In genomic region chr10:131908151-131908550, GRCh38 we compare ENCODE assay signal across 20 cellular contexts. TPM values are rescaled to one million over a fixed set of nuclear protein-coding genes. Genes with fewer than 3 reads are reported as not detected.
DNase-seq lines count a peak whose midpoint lies in the region; ATAC-seq and TF ChIP-seq lines count a peak whose summit lies in the region.
"Had no signal": no experiment of that assay in that cellular context is flagged by ENCODE, and none has a peak within 500 bp of the region (broad histone marks: within the 10 kb centered on the region; RNA-seq: fewer than 3 reads in every experiment).

No MANE protein-coding gene starts in this region.

- peak overlapping the region; percentile 40 for H3K27ac ChIP-seq in effector memory CD4-positive, alpha-beta T cell (ENCODE audit: insufficient read depth, low read length, poor library complexity, severe bottlenecking)
- no peak overlapping the region for H3K27ac ChIP-seq in sigmoid colon
- H3K27ac ChIP-seq: colonic mucosa, esophagus muscularis mucosa, heart left ventricle, KMS-11, suprapubic skin had no signal

- ATAC-seq in HG03460 (IDR thresholded peaks at IDR 0.05; ENCODE audit: unreplicated experiment) = no peak
- ATAC-seq: HCT116 had no signal

- TF ChIP-seq POLR2A in sigmoid colon (IDR thresholded peaks at IDR 0.05) = no peak

- peak overlapping the region; percentile 46 for H3K27ac Mint-ChIP-seq in activated CD4-positive, alpha-beta T cell treated with anti-CD3 and anti-CD28 coated beads, Interleukin-2, amount 10 ng/mL, durations not matched to agents 24 days and 14 days

- H3K4me1 Mint-ChIP-seq in activated CD4-positive, alpha-beta T cell treated with anti-CD3 and anti-CD28 coated beads, Interleukin-2, amount 10 ng/mL, durations not matched to agents 24 days and 14 days = peaks cover 52% of the 10 kb centered on the region

- WGBS in sigmoid colon, 2 donors = 84 to 86% methylated on average over 5 of the region's 5 CpGs

- no peak for TF ChIP-seq CTCF in LNCaP clone FGC (IDR thresholded peaks at IDR 0.05; ENCODE audit: control insufficient read depth, extremely low read depth, insufficient read depth)
- TF ChIP-seq CTCF in sigmoid colon (IDR thresholded peaks at IDR 0.05) = no peak

- H3K4me1 ChIP-seq in effector memory CD4-positive, alpha-beta T cell (ENCODE audit: control insufficient read depth, insufficient read depth, low read length, poor library complexity, severe bottlenecking) = peaks cover 35% of the 10 kb centered on the region
- peaks cover 0 to 73% (median 50%) of the 10 kb centered on the region in 4 donors for H3K4me1 ChIP-seq in sigmoid colon

- no peaks in the 10 kb centered on the region for H3K9me3 ChIP-seq in effector memory CD4-positive, alpha-beta T cell (ENCODE audit: control insufficient read depth, low read length)
- H3K9me3 ChIP-seq in sigmoid colon = no peaks in the 10 kb centered on the region
- H3K9me3 ChIP-seq: Caco-2, colonic mucosa, esophagus muscularis mucosa, heart left ventricle, suprapubic skin had no signal

- DNase-seq in activated CD4-positive, alpha-beta T cell treated with anti-CD3 and anti-CD28 coated beads, Interleukin-2, amount 10 ng/mL, durations not matched to agents 24 days and 14 days = no peak
- DNase-seq in activated CD4-positive, alpha-beta T cell treated with anti-CD3 and anti-CD28 coated beads for 4 hours = no peak
- DNase-seq in LNCaP clone FGC (ENCODE audit: low read depth) = peak; percentile 89
- no peak for DNase-seq in effector memory CD4-positive, alpha-beta T cell
- DNase-seq in sigmoid colon = peak; percentile 4
- DNase-seq in NCI-H2029 (lab: John Stamatoyannopoulos, UW) = no peak
- DNase-seq in Ammon's horn (ENCODE audit: low spot score) = no peak
- DNase-seq: activated CD8-positive, alpha-beta memory T cell treated with anti-CD3 and anti-CD28 coated beads, Interleukin-2, amount 50 U/mL, for 4 hours; Caco-2; colonic mucosa; GF-D8; heart left ventricle; NCI-H524; OCI-M1; stimulated activated CD4-positive, alpha-beta T cell treated with anti-CD3 and anti-CD28 coated beads, Interleukin-15, amount 100 ng/mL, for 24 hours had no signal

- intact Hi-C loops in activated CD4-positive, alpha-beta T cell treated with anti-CD3 and anti-CD28 coated beads, Interleukin-2, amount 10 ng/mL, durations not matched to agents 24 days and 14 days (cut with micrococcal nuclease) = loop anchor here (10.0 kb wide), 2 partner anchors 537 to 1793 kb away; partner anchors contain the start of gene C10orf143
- intact Hi-C loops in sigmoid colon (cut with DNase I) = no loop called here

- H3K36me3 Mint-ChIP-seq in activated CD4-positive, alpha-beta T cell treated with anti-CD3 and anti-CD28 coated beads, Interleukin-2, amount 10 ng/mL, durations not matched to agents 24 days and 14 days (ENCODE audit: low read depth) = peaks cover 47% of the 10 kb centered on the region

- no peak for TF ChIP-seq EP300 in sigmoid colon (IDR thresholded peaks at IDR 0.05)

- no peaks in the 10 kb centered on the region for H3K27me3 Mint-ChIP-seq in activated CD4-positive, alpha-beta T cell treated with anti-CD3 and anti-CD28 coated beads, Interleukin-2, amount 10 ng/mL, durations not matched to agents 24 days and 14 days

- H3K9me3 Mint-ChIP-seq in activated CD4-positive, alpha-beta T cell treated with anti-CD3 and anti-CD28 coated beads, Interleukin-2, amount 10 ng/mL, durations not matched to agents 24 days and 14 days = no peaks in the 10 kb centered on the region

- H3K36me3 ChIP-seq in effector memory CD4-positive, alpha-beta T cell (ENCODE audit: control insufficient read depth, insufficient read depth, low read length) = no peaks in the 10 kb centered on the region
- peaks cover 0 to 5% (median 0%) of the 10 kb centered on the region in 4 donors for H3K36me3 ChIP-seq in sigmoid colon
- H3K36me3 ChIP-seq: colonic mucosa had no signal

- peak overlapping the region; percentile 9 for H3K4me3 Mint-ChIP-seq in activated CD4-positive, alpha-beta T cell treated with anti-CD3 and anti-CD28 coated beads, Interleukin-2, amount 10 ng/mL, durations not matched to agents 24 days and 14 days

- no peak overlapping the region for H3K4me3 ChIP-seq in LNCaP clone FGC (ENCODE audit: low read depth, low read length)
- no peak overlapping the region for H3K4me3 ChIP-seq in effector memory CD4-positive, alpha-beta T cell (ENCODE audit: insufficient read depth, low read depth, low read length, poor library complexity, severe bottlenecking)
- H3K4me3 ChIP-seq in sigmoid colon = no peak overlapping the region
- H3K4me3 ChIP-seq: colonic mucosa, esophagus muscularis mucosa, heart left ventricle, suprapubic skin had no signal

- H3K27me3 ChIP-seq in effector memory CD4-positive, alpha-beta T cell (replicated peaks; ENCODE audit: control insufficient read depth, insufficient read depth, low read length, poor library complexity, severe bottlenecking) = no peaks in the 10 kb centered on the region
- H3K27me3 ChIP-seq in sigmoid colon = no peaks in the 10 kb centered on the region
- H3K27me3 ChIP-seq: colonic mucosa, esophagus muscularis mucosa, heart left ventricle, suprapubic skin had no signal

RNA-seq across cellular contexts. Expression of gene PPP2R2D, which starts 7.3 kb away (rescaled TPM):
- 33.2 and 36.2 TPM in 2 replicates for total RNA-seq in activated CD4-positive, alpha-beta T cell treated with anti-CD3 and anti-CD28 coated beads, Interleukin-2, amount 10 ng/mL, durations not matched to agents 24 days and 14 days
- total RNA-seq in sigmoid colon = 10 to 100 TPM; 22.7 to 44.0 (median 34.6) TPM
- 10 to 100 TPM; 18.4 to 23.8 (median 22.8) TPM for polyA plus RNA-seq in sigmoid colon

Comparison
In these comparisons a context has a peak if more than half of its experiments do, and no peak if none do; other contexts are left out.
1. DNase-seq: peak in LNCaP clone FGC (single experiment) and sigmoid colon (single experiment); none in activated CD4-positive, alpha-beta T cell treated with anti-CD3 and anti-CD28 coated beads, Interleukin-2, amount 10 ng/mL, durations not matched to agents 24 days and 14 days (single experiment), activated CD4-positive, alpha-beta T cell treated with anti-CD3 and anti-CD28 coated beads for 4 hours (0 of 2), effector memory CD4-positive, alpha-beta T cell (0 of 3), NCI-H2029 (single experiment) and Ammon's horn (single experiment).